Comparison of ENCODE assay signal across 6 cellular contexts in genomic region chr12:130523208-130523607, GRCh38.
"Had no signal": no experiment of that assay in that cellular context is flagged by ENCODE, and none has a peak within 500 bp of the region (broad histone marks: within the 10 kb centered on the region; RNA-seq: fewer than 3 reads in every experiment).

No MANE protein-coding gene starts in this region.

- DNase-seq: IMR-90, KBM-7 had no signal

- H3K27ac ChIP-seq: HL-60 had no signal

- H3K4me3 ChIP-seq: K562 had no signal

- FAIRE-seq: HepG2, HTR-8/SVneo, K562 had no signal

- ATAC-seq: HepG2, K562 had no signal
